Comparison of ENCODE assay signal across 1 cellular context in the genomic region with DNA sequence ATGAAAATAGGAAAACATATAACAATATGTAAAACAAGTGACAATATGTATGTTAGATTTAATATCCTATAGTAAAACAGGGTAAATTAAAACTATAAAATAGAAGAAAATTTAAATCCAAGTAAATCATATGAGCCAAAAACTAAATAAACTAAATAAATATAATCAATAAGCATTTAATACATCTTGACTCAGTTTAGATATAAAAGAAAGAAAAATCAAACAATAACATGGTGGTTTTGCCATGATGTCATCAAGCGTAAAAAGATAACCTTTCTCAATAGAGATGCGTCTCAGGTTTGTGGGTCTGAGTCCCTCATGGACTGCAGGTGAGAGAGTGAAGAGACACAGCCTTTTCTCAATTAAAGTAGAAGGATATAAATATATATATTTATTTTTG.
TF ChIP-seq lines count a peak whose summit lies in the region.

No MANE protein-coding gene starts in this region.

TF ChIP-seq in HepG2, 621 proteins besides CTCF, POLR2A, EP300 and RAD21:
- TF ChIP-seq ZNF331 (CRISPR knock-in tag; IDR thresholded peaks at IDR 0.05) (no peak), ATF7 (IDR thresholded peaks at IDR 0.05) (peak; percentile 78), ATF7 (CRISPR knock-in tag; IDR thresholded peaks at IDR 0.05) (no peak), CREB1 (IDR thresholded peaks at IDR 0.05) (peak; percentile 19; the same call in 1 of the 2 replicates), CREB1 (CRISPR knock-in tag; IDR thresholded peaks at IDR 0.05) (no peak)
